Comparison of ENCODE assay signal across 12 cellular contexts in the genomic region with DNA sequence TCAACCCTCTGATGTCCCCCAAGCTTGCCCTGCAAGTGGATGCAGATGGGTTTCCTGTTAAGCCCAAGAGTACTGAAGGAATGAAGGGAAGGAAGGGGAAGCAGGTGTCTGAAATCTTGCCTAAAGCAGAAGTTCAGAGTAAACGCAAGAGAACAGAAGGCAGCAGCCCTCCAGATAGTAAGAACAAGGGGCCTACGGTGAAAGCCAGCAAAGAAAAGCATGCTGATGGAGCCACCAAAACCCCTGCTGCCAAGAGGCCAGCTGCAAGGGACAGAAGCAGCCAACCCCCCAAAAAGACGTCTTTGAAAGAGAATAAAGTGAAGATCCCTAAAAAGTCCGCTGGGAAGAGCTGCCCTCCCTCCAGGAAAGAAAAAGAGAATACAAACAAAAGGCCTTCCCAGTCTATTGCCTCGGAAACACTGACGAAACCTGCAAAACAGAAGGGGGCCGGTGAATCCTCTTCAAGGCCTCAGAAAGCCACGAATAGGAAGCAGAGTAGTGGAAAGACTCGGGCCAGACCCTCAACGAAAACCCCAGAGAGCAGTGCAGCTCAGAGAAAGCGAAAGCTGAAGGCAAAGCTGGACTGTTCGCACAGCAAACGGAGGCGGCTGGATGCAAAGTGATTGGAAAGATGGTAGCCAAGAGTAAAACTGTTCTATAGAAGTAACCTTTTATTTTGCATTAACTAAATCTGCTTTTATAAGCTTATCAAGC.
DNase-seq lines count a peak whose midpoint lies in the region; ATAC-seq, FAIRE-seq and TF ChIP-seq lines count a peak whose summit lies in the region.
"Had no signal": no experiment of that assay in that cellular context is flagged by ENCODE, and none has a peak within 500 bp of the region (broad histone marks: within the 10 kb centered on the region; RNA-seq: fewer than 3 reads in every experiment).

No MANE protein-coding gene starts in this region.

- H3K23ac ChIP-seq in neuronal stem cell (ENCODE audit: low read depth, low read length, poor library complexity), result no peak overlapping the region

- peak overlapping the region; percentile 17 for H3K18ac ChIP-seq in neuronal stem cell (ENCODE audit: low read length)

- no peaks in the 10 kb centered on the region for H3K9me3 ChIP-seq in GM12878 (replicated peaks; ENCODE audit: control insufficient read depth, insufficient read depth, low read length)
- H3K9me3 ChIP-seq in neuronal stem cell (replicated peaks in 1 of 2; ENCODE audit: control insufficient read depth in 2 of 2, insufficient read depth in 1 of 2, low read depth in 1 of 2, low read length in 2 of 2), result peaks cover 0 to 2% of the 10 kb centered on the region in 2 donors
- H3K9me3 ChIP-seq in small intestine (ENCODE audit: control insufficient read depth, low read depth), result no peaks in the 10 kb centered on the region

- H3K36me3 ChIP-seq in GM12878 (ENCODE audit: control insufficient read depth in 2 of 2, insufficient read depth in 2 of 2, low read length in 1 of 2) (peaks cover 5 to 11% of the 10 kb centered on the region in 2 experiments; a peak in 3 of 4 replicates), neuronal stem cell (replicated peaks in 1 of 2; ENCODE audit: control insufficient read depth in 2 of 2, insufficient read depth in 2 of 2, low read length in 2 of 2) (peaks cover 11 to 41% of the 10 kb centered on the region in 2 donors), small intestine (ENCODE audit: control insufficient read depth in 2 of 2, insufficient read depth in 2 of 2, low read length in 2 of 2) (peaks cover 4 to 6% of the 10 kb centered on the region in 2 donors)

- no peak overlapping the region for H2BK5ac ChIP-seq in neuronal stem cell (ENCODE audit: low read length)

- no peak overlapping the region for H2AK5ac ChIP-seq in neuronal stem cell (ENCODE audit: low read depth, low read length)

- CTCF ChIA-PET in GM10248 (lab: Yijun Ruan, JAX), result interaction anchor here (0.8 to 2.8 kb wide), 8 partner anchors 9 to 342 kb away, joined by 3 to 14 read pairs (median 6); no protein-coding TSS in a partner anchor
- CTCF ChIA-PET in GM12878 (lab: Yijun Ruan, JAX), result interaction anchor here (0.6 to 8.2 kb wide), 9 partner anchors 8 to 344 kb away, joined by 3 to 85 read pairs (median 3); no protein-coding TSS in a partner anchor

- H2AFZ ChIP-seq in GM12878 (ENCODE audit: control insufficient read depth, low read depth, low read length), result peak overlapping the region; percentile 6
- peak overlapping the region; percentile 74 for H2AFZ ChIP-seq in neuronal stem cell (ENCODE audit: low read length)
- H2AFZ ChIP-seq: hepatocyte had no signal

- whole genome bisulfite sequencing in GM12878 (ENCODE audit: insufficient coverage, insufficient replicate concordance, low lambda C conversion rate, missing lambda C conversion rate), result 91% methylated on average over 14 of the region's 14 CpGs
- no CpG with 5 or more reads among the region's 14 CpGs for WGBS in neuronal stem cell (ENCODE audit: extremely low coverage in 2 of 2, insufficient read length in 2 of 2, insufficient replicate concordance in 1 of 2), 2 donors
- 65 to 89% (median 75%) methylated on average over 14 of the region's 14 CpGs for WGBS in small intestine, 3 donors

- in situ Hi-C loops in GM12878 (cut with MboI), result no loop called here

- no peak overlapping the region for H2BK15ac ChIP-seq in neuronal stem cell (ENCODE audit: low read length)

- H3K9ac ChIP-seq in GM12878 (ENCODE audit: control insufficient read depth, insufficient read depth, low read length), result no peak overlapping the region
- no peak overlapping the region for H3K9ac ChIP-seq in neuronal stem cell (ENCODE audit: low read depth, low read length, poor library complexity)

- H3K79me2 ChIP-seq in GM12878 (ENCODE audit: control insufficient read depth, insufficient read depth, low read length), result no peaks in the 10 kb centered on the region
- H3K79me2 ChIP-seq: hepatocyte had no signal

- no peaks in the 10 kb centered on the region for H3K79me1 ChIP-seq in neuronal stem cell (ENCODE audit: low read depth, low read length)

- RAD21 ChIA-PET in GM12878 (lab: Charles Lee; ENCODE audit: unreplicated experiment), result interaction anchor here (0.6 to 3.2 kb wide), 8 partner anchors 9 to 279 kb away, joined by 3 to 27 read pairs (median 3); no protein-coding TSS in a partner anchor

- FAIRE-seq in GM12878 (lab: Jason Lieb, UNC) (peak; percentile 44), small intestine (lab: Jason Lieb, UNC) (no peak)
- FAIRE-seq: D721Med had no signal

- no peak for TF ChIP-seq EP300 in GM12878 (IDR thresholded peaks at IDR 0.05; ENCODE audit: borderline replicate concordance in 1 of 2, control insufficient read depth in 1 of 2, low read depth in 2 of 2, low read length in 2 of 2)

- no peak for TF ChIP-seq RAD21 in GM12878 (IDR thresholded peaks at IDR 0.05; ENCODE audit: insufficient read depth, low read depth, low read length)

- no peak for TF ChIP-seq POLR2A in GM12878 (IDR thresholded peaks at IDR 0.05; ENCODE audit: low read depth, low read length)

- H4K91ac ChIP-seq in neuronal stem cell (ENCODE audit: low read depth, low read length, poor library complexity), result no peak overlapping the region

- no peak overlapping the region for H2BK120ac ChIP-seq in neuronal stem cell (ENCODE audit: low read depth, low read length)

- peak overlapping the region; percentile 43 for H3K4me2 ChIP-seq in GM12878 (ENCODE audit: control insufficient read depth, insufficient read depth)
- peak overlapping the region; percentile 29 for H3K4me2 ChIP-seq in neuronal stem cell (ENCODE audit: insufficient read depth, low read length, poor library complexity, severe bottlenecking)
- H3K4me2 ChIP-seq: hepatocyte had no signal

- no peak overlapping the region for H3K4ac ChIP-seq in neuronal stem cell (ENCODE audit: low read length)

- no peak overlapping the region for H3K14ac ChIP-seq in neuronal stem cell (ENCODE audit: low read length)

- H3K4me3 ChIP-seq in GM12878, result peak overlapping the region; percentile 38; the same call in 1 of the 2 replicates
- peak overlapping the region in 1 of 2 donors; percentile 25 for H3K4me3 ChIP-seq in neuronal stem cell (ENCODE audit: low read length in 2 of 2)
- H3K4me3 ChIP-seq in small intestine (ENCODE audit: low read depth in 1 of 2, low read length in 2 of 2), result no peak overlapping the region
- H3K4me3 ChIP-seq: hepatocyte had no signal

- DNase-seq in GM10248 (ENCODE audit: extremely low spot score), result peak; percentile 60
- DNase-seq in GM12878 (ENCODE audit: low read depth, low spot score), result no peak
- DNase-seq in neuronal stem cell (ENCODE audit: low spot score), result peak; percentile 39
- DNase-seq in hepatic stellate cell (ENCODE audit: low spot score), result no peak
- DNase-seq in small intestine, result no peak
- DNase-seq: NCI-H2171 treated with DMSO at 0.1 percent for 48 hours, SIG-M5 had no signal

- H3K27me3 ChIP-seq in GM12878 (replicated peaks in 1 of 2; ENCODE audit: control insufficient read depth in 2 of 2, insufficient read depth in 2 of 2, low read length in 1 of 2) (no peaks in the 10 kb centered on the region), neuronal stem cell (ENCODE audit: control insufficient read depth in 3 of 3, insufficient read depth in 3 of 3, low read depth in 1 of 3, low read length in 3 of 3) (no peaks in the 10 kb centered on the region), small intestine (ENCODE audit: control insufficient read depth in 2 of 2, insufficient read depth in 2 of 2, low read length in 2 of 2) (no peaks in the 10 kb centered on the region)
- H3K27me3 ChIP-seq: hepatocyte had no signal

- no peak overlapping the region for H4K8ac ChIP-seq in neuronal stem cell (ENCODE audit: low read depth, low read length)

- ATAC-seq in HG02852 (IDR thresholded peaks at IDR 0.05; ENCODE audit: unreplicated experiment) (peak; percentile 41), GM12878 (peak; percentile 86), HG03025 (IDR thresholded peaks at IDR 0.05; ENCODE audit: low FRiP score, unreplicated experiment) (no peak), GM21619 (IDR thresholded peaks at IDR 0.05; ENCODE audit: unreplicated experiment) (no peak)

- POLR2A ChIA-PET in GM10248 (lab: Yijun Ruan, JAX), result no interaction called here
- POLR2A ChIA-PET in GM12878 (lab: Charles Lee), result interaction anchor here (0.8 to 1.5 kb wide), 4 partner anchors 8 to 25 kb away, joined by 3 to 4 read pairs (median 4); no protein-coding TSS in a partner anchor

- peak overlapping the region; percentile 30; the same call in 1 of the 2 replicates for H3K27ac ChIP-seq in GM12878 (ENCODE audit: control insufficient read depth, insufficient read depth)
- H3K27ac ChIP-seq in neuronal stem cell (replicated peaks; ENCODE audit: low read length), result peak overlapping the region; percentile 75
- H3K27ac ChIP-seq in small intestine (ENCODE audit: low read depth in 1 of 2, low read length in 1 of 2), result no peak overlapping the region
- H3K27ac ChIP-seq: hepatocyte had no signal

- H2BK12ac ChIP-seq in neuronal stem cell (ENCODE audit: low read length), result no peak overlapping the region

- no TSS peak for BruUV-seq in GM12878 (replicated peaks; lab: Mats Ljungman, UMichigan)

- intact Hi-C loops in GM12878 (cut with micrococcal nuclease; ENCODE audit: unreplicated experiment), result no loop called here

- peaks cover 7% of the 10 kb centered on the region; the same call in 1 of the 2 replicates for H3K4me1 ChIP-seq in GM12878 (ENCODE audit: control insufficient read depth, insufficient read depth, low read length)
- peaks cover 14 to 15% of the 10 kb centered on the region in 2 donors for H3K4me1 ChIP-seq in neuronal stem cell (ENCODE audit: control insufficient read depth in 2 of 2, insufficient read depth in 1 of 2, low read depth in 1 of 2, low read length in 2 of 2)
- peaks cover 0 to 3% of the 10 kb centered on the region in 2 donors for H3K4me1 ChIP-seq in small intestine (ENCODE audit: control insufficient read depth in 2 of 2, insufficient read depth in 1 of 2, low read depth in 1 of 2, low read length in 1 of 2)

- no peaks in the 10 kb centered on the region for H4K20me1 ChIP-seq in GM12878 (ENCODE audit: control insufficient read depth, insufficient read depth)

- SMC1A ChIA-PET in GM12878 (lab: Charles Lee; ENCODE audit: uncharacterized antibody, unreplicated experiment), result interaction anchor here (0.6 to 10.2 kb wide), 12 partner anchors 10 to 155 kb away, joined by 3 to 96 read pairs (median 5); no protein-coding TSS in a partner anchor

- TF ChIP-seq CTCF in GM10248 (IDR thresholded peaks at IDR 0.05; ENCODE audit: control extremely low read depth, extremely low read depth, low read depth, missing control alignments) (no peak), GM12878 (IDR thresholded peaks at IDR 0.05 in 2 of 3, conservative IDR thresholded peaks at IDR 0.05 in 1 of 3; ENCODE audit: control insufficient read depth in 2 of 3, extremely low read depth in 1 of 3, insufficient read depth in 1 of 3, low read depth in 3 of 3, low read length in 3 of 3) (no peak)

TF ChIP-seq in GM12878, 131 proteins besides CTCF, POLR2A, EP300 and RAD21 (continues in another document):
- TF ChIP-seq ZZZ3 (IDR thresholded peaks at IDR 0.05; ENCODE audit: control insufficient read depth, insufficient read length, low read depth) (no peak), NFXL1 (IDR thresholded peaks at IDR 0.05; ENCODE audit: borderline replicate concordance) (no peak)

Comparison
In these comparisons a context has a peak if more than half of its experiments do, and no peak if none do; other contexts are left out.
1. DNase-seq: peak in GM10248 (single experiment) and neuronal stem cell (single experiment); none in GM12878 (single experiment), hepatic stellate cell (single experiment) and small intestine (single experiment).
2. ATAC-seq: peak in HG02852 (single experiment) and GM12878 (single experiment); none in HG03025 (single experiment) and GM21619 (single experiment).
3. H3K27ac ChIP-seq: peak in GM12878 (single experiment) and neuronal stem cell (single experiment); none in small intestine (0 of 2).